Comparison of ENCODE assay signal across 36 cellular contexts in genomic region chrX:87403551-87403950, GRCh38.
DNase-seq lines count a peak whose midpoint lies in the region; ATAC-seq, FAIRE-seq and TF ChIP-seq lines count a peak whose summit lies in the region.
"Had no signal": no experiment of that assay in that cellular context is flagged by ENCODE, and none has a peak within 500 bp of the region (broad histone marks: within the 10 kb centered on the region; RNA-seq: fewer than 3 reads in every experiment).

No MANE protein-coding gene starts in this region.

- no peak overlapping the region for H3K27ac ChIP-seq in endothelial cell of umbilical vein (ENCODE audit: insufficient read depth, low read depth, low read length)
- H3K27ac ChIP-seq in CD4-positive, alpha-beta T cell (ENCODE audit: low read depth, low read length) = no peak overlapping the region
- H3K27ac ChIP-seq: 22Rv1; A549; BLaER1; BLaER1 treated with 17β-estradiol and CSF1 and Interleukin-3, amounts not matched to agents 10 nM and 100 nM; C4-2B had no signal

- TF ChIP-seq CTCF in endothelial cell of umbilical vein (IDR thresholded peaks at IDR 0.05; ENCODE audit: extremely low read depth in 1 of 2, insufficient read depth in 1 of 2, low read depth in 1 of 2, low read length in 2 of 2) = no peak
- TF ChIP-seq CTCF in nephron (IDR thresholded peaks at IDR 0.05; ENCODE audit: unreplicated experiment in 3 of 3) = no peak
- TF ChIP-seq CTCF in CD4-positive, alpha-beta T cell (IDR thresholded peaks at IDR 0.05) = no peak

- H4K20me1 ChIP-seq in endothelial cell of umbilical vein (replicated peaks; ENCODE audit: control insufficient read depth, extremely low read depth, insufficient read depth, low read length) = no peaks in the 10 kb centered on the region
- H4K20me1 ChIP-seq: BLaER1 had no signal

- peak overlapping the region in 2 of 3 experiments; percentile 34 to 51 for H3K27ac Mint-ChIP-seq in nephron
- H3K27ac Mint-ChIP-seq in CD4-positive, alpha-beta T cell = no peak overlapping the region
- H3K27ac Mint-ChIP-seq: B cell; CD14-positive monocyte; CD4-positive, alpha-beta memory T cell; CD4-positive, CD25-positive, alpha-beta regulatory T cell; CD8-positive, alpha-beta memory T cell; CD8-positive, alpha-beta T cell had no signal

- intact Hi-C loops in endothelial cell of umbilical vein (cut with micrococcal nuclease) = no loop called here
- intact Hi-C loops in CD4-positive, alpha-beta T cell (cut with DNase I, micrococcal nuclease) = no loop called here

- no peaks in the 10 kb centered on the region for H3K36me3 Mint-ChIP-seq in nephron (ENCODE audit: low read depth)
- no peaks in the 10 kb centered on the region for H3K36me3 Mint-ChIP-seq in CD4-positive, alpha-beta T cell (ENCODE audit: low read depth)
- H3K36me3 Mint-ChIP-seq: CD14-positive monocyte; CD4-positive, alpha-beta memory T cell; CD4-positive, CD25-positive, alpha-beta regulatory T cell; CD8-positive, alpha-beta memory T cell; CD8-positive, alpha-beta T cell had no signal

- H3K27me3 ChIP-seq in endothelial cell of umbilical vein (ENCODE audit: control insufficient read depth in 2 of 2, insufficient read depth in 2 of 2, low read length in 2 of 2) = no peaks in the 10 kb centered on the region
- no peaks in the 10 kb centered on the region for H3K27me3 ChIP-seq in CD4-positive, alpha-beta T cell (ENCODE audit: control insufficient read depth, insufficient read depth, low read length)
- H3K27me3 ChIP-seq: BE2C had no signal

- no peak for ATAC-seq in CD4-positive, alpha-beta T cell (ENCODE audit: poor library complexity)
- ATAC-seq: A549; CD8-positive, alpha-beta T cell had no signal

- no peak for FAIRE-seq in endothelial cell of umbilical vein (lab: Jason Lieb, UNC)
- FAIRE-seq: A204.1, D721Med had no signal

- H3K9ac ChIP-seq in endothelial cell of umbilical vein (replicated peaks; ENCODE audit: extremely low read depth, insufficient read depth, low read length) = no peak overlapping the region
- H3K9ac ChIP-seq: BLaER1; BLaER1 treated with 17β-estradiol and CSF1 and Interleukin-3, amounts not matched to agents 10 nM and 100 nM had no signal

- no peaks in the 10 kb centered on the region for H3K27me3 Mint-ChIP-seq in nephron (ENCODE audit: low read depth)
- H3K27me3 Mint-ChIP-seq in CD4-positive, alpha-beta T cell = no peaks in the 10 kb centered on the region
- H3K27me3 Mint-ChIP-seq: B cell; CD4-positive, alpha-beta memory T cell; CD4-positive, CD25-positive, alpha-beta regulatory T cell had no signal

- no peaks in the 10 kb centered on the region for H3K9me3 ChIP-seq in endothelial cell of umbilical vein (replicated peaks; ENCODE audit: control insufficient read depth, insufficient read depth, low read length)
- no peaks in the 10 kb centered on the region for H3K9me3 ChIP-seq in CD4-positive, alpha-beta T cell (ENCODE audit: control insufficient read depth, low read length)
- H3K9me3 ChIP-seq: A549, BE2C, BLaER1, Caco-2 had no signal

- H3K4me1 Mint-ChIP-seq in nephron = peaks cover 11% of the 10 kb centered on the region
- no peaks in the 10 kb centered on the region for H3K4me1 Mint-ChIP-seq in CD4-positive, alpha-beta T cell (ENCODE audit: low read depth)
- H3K4me1 Mint-ChIP-seq: B cell; CD14-positive monocyte; CD4-positive, alpha-beta memory T cell; CD4-positive, CD25-positive, alpha-beta regulatory T cell; CD8-positive, alpha-beta memory T cell had no signal

- peak; percentile 13 for DNase-seq in dermis blood vessel endothelial cell
- peak; percentile 61 for DNase-seq in endothelial cell of umbilical vein (ENCODE audit: low read depth, low spot score)
- peak; percentile 12 to 61 for DNase-seq in lung microvascular endothelial cell (ENCODE audit: low read depth in 2 of 2)
- no peak for DNase-seq in NCI-H226
- DNase-seq in CD4-positive, alpha-beta T cell = no peak
- DNase-seq in T1000 (lab: John Stamatoyannopoulos, UW) = no peak
- no peak for DNase-seq in AG08395 (ENCODE audit: low spot score)
- DNase-seq: 8988T; ACHN; AML-193; BE2C; C1 segment of cervical spinal cord; Caco-2; Calu3; CD4-positive, alpha-beta memory T cell; CD4-positive, CD25-positive, alpha-beta regulatory T cell; CD8-positive, alpha-beta memory T cell; CD8-positive, alpha-beta T cell; COR-L47; DMS 273 treated with DMSO at 0.1 percent for 48 hours; DMS153; DMS53; DMS79; DMS79 treated with DMSO at 0.1 percent for 48 hours; DND-41; EL had no signal

- no peaks in the 10 kb centered on the region for H3K9me1 ChIP-seq in endothelial cell of umbilical vein (replicated peaks; ENCODE audit: control insufficient read depth, extremely low read depth, insufficient read depth, low read length)

- peaks cover 9% of the 10 kb centered on the region for H3K9me3 Mint-ChIP-seq in nephron
- H3K9me3 Mint-ChIP-seq in CD4-positive, alpha-beta T cell = peaks cover 8% of the 10 kb centered on the region

- H3K36me3 ChIP-seq in endothelial cell of umbilical vein (ENCODE audit: control insufficient read depth in 2 of 2, extremely low read depth in 1 of 2, insufficient read depth in 2 of 2, low read length in 2 of 2) = no peaks in the 10 kb centered on the region
- H3K36me3 ChIP-seq: BE2C; BLaER1; BLaER1 treated with 17β-estradiol and CSF1 and Interleukin-3, amounts not matched to agents 10 nM and 100 nM had no signal

- no peaks in the 10 kb centered on the region for H3K79me2 ChIP-seq in endothelial cell of umbilical vein (ENCODE audit: control insufficient read depth, insufficient read depth, low read length)

- H3K4me1 ChIP-seq in endothelial cell of umbilical vein (ENCODE audit: control insufficient read depth, extremely low read depth, insufficient read depth, low read length) = peaks cover 7% of the 10 kb centered on the region
- H3K4me1 ChIP-seq: A549, BE2C, BLaER1, Caco-2 had no signal

- H3K4me2 ChIP-seq in endothelial cell of umbilical vein (ENCODE audit: insufficient read depth, low read length) = no peak overlapping the region
- H3K4me2 ChIP-seq: A549; BLaER1; BLaER1 treated with 17β-estradiol and CSF1 and Interleukin-3, amounts not matched to agents 10 nM and 100 nM had no signal

- no peak overlapping the region for H2AFZ ChIP-seq in endothelial cell of umbilical vein (ENCODE audit: low read depth, low read length)

- POLR2A ChIA-PET in endothelial cell of umbilical vein (lab: Charles Lee) = no interaction called here
- POLR2A ChIA-PET in CD4-positive, alpha-beta T cell (lab: Charles Lee) = no interaction called here

- BruUV-seq in endothelial cell of umbilical vein (replicated peaks; lab: Mats Ljungman, UMichigan) = no TSS peak

- dilution Hi-C loops in endothelial cell of umbilical vein (cut with MboI; ENCODE audit: extremely low pct_ligation_motif_present, low sequenced_read_pairs) = no loop called here

- H3K4me3 Mint-ChIP-seq in nephron = no peak overlapping the region
- H3K4me3 Mint-ChIP-seq in CD4-positive, alpha-beta T cell = no peak overlapping the region
- H3K4me3 Mint-ChIP-seq: B cell; CD14-positive monocyte; CD4-positive, alpha-beta memory T cell; CD4-positive, CD25-positive, alpha-beta regulatory T cell; CD8-positive, alpha-beta memory T cell; CD8-positive, alpha-beta T cell had no signal

- CTCF ChIA-PET in endothelial cell of umbilical vein (lab: Charles Lee) = no interaction called here
- CTCF ChIA-PET in CD4-positive, alpha-beta T cell (lab: Charles Lee) = no interaction called here

- H3K4me3 ChIP-seq in endothelial cell of umbilical vein (replicated peaks in 1 of 3; ENCODE audit: insufficient read depth in 1 of 3, low read depth in 1 of 3, low read length in 3 of 3) = no peak overlapping the region
- H3K4me3 ChIP-seq: A549; BLaER1; BLaER1 treated with 17β-estradiol and CSF1 and Interleukin-3, amounts not matched to agents 10 nM and 100 nM had no signal

- no peak for TF ChIP-seq POLR2A in endothelial cell of umbilical vein (IDR thresholded peaks at IDR 0.05; ENCODE audit: low read depth, low read length)

TF ChIP-seq in endothelial cell of umbilical vein, 7 proteins besides CTCF, POLR2A, EP300 and RAD21:
- TF ChIP-seq MYC (IDR thresholded peaks at IDR 0.05; ENCODE audit: low read depth, low read length) (no peak), FOS (IDR thresholded peaks at IDR 0.05; ENCODE audit: borderline replicate concordance, insufficient read depth, low read length) (no peak), EZH2 (IDR thresholded peaks at IDR 0.05; ENCODE audit: borderline replicate concordance, low read depth, low read length, severe bottlenecking) (no peak), JUN (IDR thresholded peaks at IDR 0.05; ENCODE audit: borderline replicate concordance, insufficient read depth, insufficient read length, low read depth) (no peak), GATA2 (IDR thresholded peaks at IDR 0.05; ENCODE audit: insufficient read depth, insufficient read length, low read depth, low read length) (no peak), POLR2AphosphoS5 (IDR thresholded peaks at IDR 0.05; ENCODE audit: insufficient read depth, low read depth, low read length) (no peak), MAX (IDR thresholded peaks at IDR 0.05; ENCODE audit: insufficient read depth, insufficient read length) (no peak)
TF ChIP-seq in endothelial cell of umbilical vein: peak in this region for 0.

Comparison
In these comparisons a context has a peak if more than half of its experiments do, and no peak if none do; other contexts are left out.
1. DNase-seq: peak in dermis blood vessel endothelial cell (single experiment), endothelial cell of umbilical vein (single experiment) and lung microvascular endothelial cell (2 of 2); none in NCI-H226 (single experiment), CD4-positive, alpha-beta T cell (0 of 10), T1000 (single experiment) and AG08395 (single experiment).